ENCODE assay signal across 10 cellular contexts in genomic region chr12:75437564-75437963, GRCh38. TPM values are rescaled to one million over a fixed set of nuclear protein-coding genes. Genes with fewer than 3 reads are reported as not detected.
A peak's percentile ranks its signal among the peaks of the same experiment; 100 is the strongest.
DNase-seq lines count a peak whose midpoint lies in the region; ATAC-seq, FAIRE-seq and TF ChIP-seq lines count a peak whose summit lies in the region.
"Had no signal": no experiment of that assay in that cellular context is flagged by ENCODE, and none has a peak within 500 bp of the region (broad histone marks: within the 10 kb centered on the region; RNA-seq: fewer than 3 reads in every experiment).

No MANE protein-coding gene starts in this region.

- FAIRE-seq in HTR-8/SVneo (lab: Jason Lieb, UNC) = no peak
- no peak for FAIRE-seq in urothelium cell line (lab: Jason Lieb, UNC)

- peaks cover 3% of the 10 kb centered on the region for H3K4me1 Mint-ChIP-seq in activated naive CD8-positive, alpha-beta T cell treated with anti-CD3 and anti-CD28 coated beads, Interleukin-2, amount 10 ng/mL, durations not matched to agents 7 days and 5 days
- H3K4me1 Mint-ChIP-seq in activated naive CD8-positive, alpha-beta T cell treated with anti-CD3 and anti-CD28 coated beads for 36 hours = no peaks in the 10 kb centered on the region
- peaks cover 2 to 5% of the 10 kb centered on the region in 2 donors for H3K4me1 Mint-ChIP-seq in stimulated activated naive B cell treated with anti-CD40 and anti-IgM and Interleukin-4, amounts not matched to agents 10 μg/mL and 1 μg/mL and 100 μg/mL, for 72 hours

- H3K27ac Mint-ChIP-seq in activated naive CD8-positive, alpha-beta T cell treated with anti-CD3 and anti-CD28 coated beads, Interleukin-2, amount 10 ng/mL, durations not matched to agents 7 days and 5 days = no peak overlapping the region
- H3K27ac Mint-ChIP-seq in activated naive CD8-positive, alpha-beta T cell treated with anti-CD3 and anti-CD28 coated beads for 36 hours = no peak overlapping the region
- no peak overlapping the region for H3K27ac Mint-ChIP-seq in stimulated activated naive B cell treated with anti-CD40 and anti-IgM and Interleukin-4, amounts not matched to agents 10 μg/mL and 1 μg/mL and 100 μg/mL, for 72 hours
- H3K27ac Mint-ChIP-seq: dendritic cell treated with granulocyte-macrophage colony-stimulating factor and Interleukin-4, amounts not matched to agents 40 ng/mL and 50 ng/mL, for 4 days had no signal

- no peaks in the 10 kb centered on the region for H3K9me2 ChIP-seq in Loucy (replicated peaks; ENCODE audit: low read depth, low read length)

- peaks cover 4% of the 10 kb centered on the region; the same call in 1 of the 2 replicates for H3K9me3 ChIP-seq in Loucy (ENCODE audit: insufficient read depth, low read depth, low read length)

- peak; percentile 55 for TF ChIP-seq CTCF in Loucy (conservative IDR thresholded peaks at IDR 0.05; ENCODE audit: low read length)

- no peak overlapping the region for H3K4me3 ChIP-seq in Loucy (ENCODE audit: low read length, poor library complexity, severe bottlenecking)

- H3F3A ChIP-seq in Loucy (ENCODE audit: low read depth) = no peaks in the 10 kb centered on the region

- no peaks in the 10 kb centered on the region for H3K4me1 ChIP-seq in Loucy (ENCODE audit: insufficient read depth, low read length, poor library complexity, severe bottlenecking)

- ATAC-seq in activated naive CD8-positive, alpha-beta T cell treated with anti-CD3 and anti-CD28 coated beads, Interleukin-2, amount 10 ng/mL, durations not matched to agents 7 days and 5 days (ENCODE audit: low read depth) = peak; percentile 59
- peak; percentile 79 to 85 for ATAC-seq in stimulated activated naive B cell treated with anti-CD40 and anti-IgM and Interleukin-4, amounts not matched to agents 10 μg/mL and 1 μg/mL and 100 μg/mL, for 72 hours (replicated peaks)
- ATAC-seq in HG03457 (IDR thresholded peaks at IDR 0.05; ENCODE audit: unreplicated experiment) = no peak

- peaks cover 4% of the 10 kb centered on the region for H3K36me3 Mint-ChIP-seq in activated naive CD8-positive, alpha-beta T cell treated with anti-CD3 and anti-CD28 coated beads, Interleukin-2, amount 10 ng/mL, durations not matched to agents 7 days and 5 days
- peaks cover 3% of the 10 kb centered on the region for H3K36me3 Mint-ChIP-seq in activated naive CD8-positive, alpha-beta T cell treated with anti-CD3 and anti-CD28 coated beads for 36 hours
- peaks cover 4 to 5% of the 10 kb centered on the region in 2 donors for H3K36me3 Mint-ChIP-seq in stimulated activated naive B cell treated with anti-CD40 and anti-IgM and Interleukin-4, amounts not matched to agents 10 μg/mL and 1 μg/mL and 100 μg/mL, for 72 hours

- H3K27me3 ChIP-seq in Loucy (ENCODE audit: insufficient read depth, low read length, poor library complexity, severe bottlenecking) = no peaks in the 10 kb centered on the region

- H3K9me3 Mint-ChIP-seq in activated naive CD8-positive, alpha-beta T cell treated with anti-CD3 and anti-CD28 coated beads, Interleukin-2, amount 10 ng/mL, durations not matched to agents 7 days and 5 days = peaks cover 4% of the 10 kb centered on the region
- peaks cover 6% of the 10 kb centered on the region for H3K9me3 Mint-ChIP-seq in activated naive CD8-positive, alpha-beta T cell treated with anti-CD3 and anti-CD28 coated beads for 36 hours
- peaks cover 5 to 7% of the 10 kb centered on the region in 2 donors for H3K9me3 Mint-ChIP-seq in stimulated activated naive B cell treated with anti-CD40 and anti-IgM and Interleukin-4, amounts not matched to agents 10 μg/mL and 1 μg/mL and 100 μg/mL, for 72 hours

- H3K36me3 ChIP-seq in Loucy (ENCODE audit: insufficient read depth, low read length) = no peaks in the 10 kb centered on the region

- H3K4me3 Mint-ChIP-seq in activated naive CD8-positive, alpha-beta T cell treated with anti-CD3 and anti-CD28 coated beads, Interleukin-2, amount 10 ng/mL, durations not matched to agents 7 days and 5 days = no peak overlapping the region
- H3K4me3 Mint-ChIP-seq in activated naive CD8-positive, alpha-beta T cell treated with anti-CD3 and anti-CD28 coated beads for 36 hours = no peak overlapping the region
- no peak overlapping the region for H3K4me3 Mint-ChIP-seq in stimulated activated naive B cell treated with anti-CD40 and anti-IgM and Interleukin-4, amounts not matched to agents 10 μg/mL and 1 μg/mL and 100 μg/mL, for 72 hours
- H3K4me3 Mint-ChIP-seq: dendritic cell treated with granulocyte-macrophage colony-stimulating factor and Interleukin-4, amounts not matched to agents 40 ng/mL and 50 ng/mL, for 4 days had no signal

- H4K20me1 ChIP-seq in Loucy (ENCODE audit: insufficient read depth, low read length, poor library complexity, severe bottlenecking) = no peaks in the 10 kb centered on the region

- no peak overlapping the region for H3K4me2 ChIP-seq in Loucy (ENCODE audit: low read depth, low read length, poor library complexity, severe bottlenecking)

- H3K79me2 ChIP-seq in Loucy (ENCODE audit: insufficient read depth, low read length) = no peaks in the 10 kb centered on the region

- peaks cover 3% of the 10 kb centered on the region for H3K27me3 Mint-ChIP-seq in activated naive CD8-positive, alpha-beta T cell treated with anti-CD3 and anti-CD28 coated beads, Interleukin-2, amount 10 ng/mL, durations not matched to agents 7 days and 5 days
- H3K27me3 Mint-ChIP-seq in activated naive CD8-positive, alpha-beta T cell treated with anti-CD3 and anti-CD28 coated beads for 36 hours = peaks cover 3% of the 10 kb centered on the region
- peaks cover 6 to 11% of the 10 kb centered on the region in 2 donors for H3K27me3 Mint-ChIP-seq in stimulated activated naive B cell treated with anti-CD40 and anti-IgM and Interleukin-4, amounts not matched to agents 10 μg/mL and 1 μg/mL and 100 μg/mL, for 72 hours
- H3K27me3 Mint-ChIP-seq: dendritic cell treated with granulocyte-macrophage colony-stimulating factor and Interleukin-4, amounts not matched to agents 40 ng/mL and 50 ng/mL, for 4 days had no signal

- DNase-seq in activated naive CD8-positive, alpha-beta T cell treated with anti-CD3 and anti-CD28 coated beads, Interleukin-2, amount 10 ng/mL, durations not matched to agents 7 days and 5 days = no peak
- DNase-seq in activated naive CD8-positive, alpha-beta T cell treated with anti-CD3 and anti-CD28 coated beads for 36 hours = no peak
- DNase-seq in effector CD4-positive, alpha-beta T cell = peak; percentile 5
- no peak for DNase-seq in stimulated activated naive B cell treated with anti-CD40 and anti-IgM and Interleukin-4, amounts not matched to agents 10 μg/mL and 1 μg/mL and 100 μg/mL, for 72 hours
- DNase-seq in HTR-8/SVneo (ENCODE audit: insufficient read length, low spot score) (no peak), urothelium cell line (ENCODE audit: low spot score) (no peak)
- DNase-seq: NCI-H446 had no signal

- H2AFZ ChIP-seq in Loucy (ENCODE audit: low read length) = peak overlapping the region; percentile 0; the same call in 1 of the 2 replicates

- no peak overlapping the region for H3K9ac ChIP-seq in Loucy (ENCODE audit: low read depth, low read length, poor library complexity, severe bottlenecking)

- POLR2A ChIA-PET in activated naive CD8-positive, alpha-beta T cell treated with anti-CD3 and anti-CD28 coated beads, Interleukin-2, amount 10 ng/mL, durations not matched to agents 7 days and 5 days (lab: Charles Lee) = interaction anchor here (1.2 to 1.8 kb wide), 2 partner anchors 42 to 44 kb away, joined by 3 to 4 read pairs; partner anchors contain the start of gene GLIPR1

RNA-seq across cellular contexts. Expression of gene GLIPR1, which starts 43.0 kb away (rescaled TPM):
- total RNA-seq in activated naive CD8-positive, alpha-beta T cell treated with anti-CD3 and anti-CD28 coated beads, Interleukin-2, amount 10 ng/mL, durations not matched to agents 7 days and 5 days = 10 to 100 TPM; 57.9 to 63.3 TPM
- 10 to 100 TPM; 19.7 to 25.7 TPM for total RNA-seq in activated naive CD8-positive, alpha-beta T cell treated with anti-CD3 and anti-CD28 coated beads for 36 hours

RNA-seq across cellular contexts. Expression of gene GLIPR1L2, which starts 46.7 kb away (rescaled TPM):
- under 1 TPM in 1 of 2 experiments, not detected in 1; 0.28 TPM for total RNA-seq in activated naive CD8-positive, alpha-beta T cell treated with anti-CD3 and anti-CD28 coated beads, Interleukin-2, amount 10 ng/mL, durations not matched to agents 7 days and 5 days
- total RNA-seq in activated naive CD8-positive, alpha-beta T cell treated with anti-CD3 and anti-CD28 coated beads for 36 hours = not detected
